In the genomic region with DNA sequence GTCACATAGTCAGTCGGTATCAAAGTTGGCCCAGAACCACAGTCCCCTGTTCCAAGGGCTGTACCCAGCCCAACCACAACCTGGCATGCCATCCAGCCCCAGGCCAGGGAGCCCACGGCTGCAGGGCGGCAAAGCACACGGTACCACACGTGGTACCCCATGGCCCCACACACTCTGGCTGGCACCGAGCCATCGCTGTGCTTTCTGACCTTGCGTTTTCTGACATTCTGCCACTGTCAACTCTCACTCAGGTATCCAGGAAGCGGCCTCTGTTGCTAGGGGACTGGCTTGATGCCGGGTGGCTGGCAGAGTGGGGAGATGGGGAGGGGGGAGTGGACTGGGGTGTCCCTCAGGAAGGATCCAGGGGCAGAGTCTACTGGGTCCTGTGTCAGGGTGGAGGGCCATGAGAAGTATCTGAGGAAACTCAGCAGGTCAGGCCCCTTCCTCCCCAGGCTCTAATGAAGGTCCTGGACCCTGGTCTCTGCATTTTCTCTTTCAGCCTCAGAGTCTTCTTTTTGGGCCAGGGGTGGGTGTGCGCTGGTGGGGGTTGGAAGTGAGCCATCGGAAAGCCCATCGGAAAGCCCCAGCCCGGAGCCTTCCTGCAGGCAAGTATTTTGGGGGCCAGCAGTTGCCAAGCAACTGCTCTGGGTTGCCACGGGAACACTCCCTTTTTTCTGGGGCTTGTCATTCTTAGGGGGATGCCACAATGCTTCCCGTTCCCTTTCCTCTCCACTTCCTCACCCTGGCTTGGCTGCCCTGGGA, we compare ENCODE assay signal across 8 cellular contexts. TPM values are rescaled to one million over a fixed set of nuclear protein-coding genes. Genes with fewer than 3 reads are reported as not detected.
DNase-seq lines count a peak whose midpoint lies in the region; ATAC-seq, FAIRE-seq and TF ChIP-seq lines count a peak whose summit lies in the region.

No MANE protein-coding gene starts in this region.

- peak overlapping the region; percentile 81 for H3K27ac Mint-ChIP-seq in activated CD4-positive, alpha-beta T cell treated with anti-CD3 and anti-CD28 coated beads, Interleukin-2, amount 10 ng/mL, durations not matched to agents 7 days and 5 days

- DNase-seq in GM12892 (ENCODE audit: insufficient read length) (peak; percentile 67), dorsolateral prefrontal cortex (no peak), GF-D8 (lab: John Stamatoyannopoulos, UW) (no peak), HUDEP-2 (lab: John Stamatoyannopoulos, UW; ENCODE audit: unreplicated experiment in 76 of 76) (no peak)
- DNase-seq in activated CD4-positive, alpha-beta T cell treated with anti-CD3 and anti-CD28 coated beads, Interleukin-2, amount 10 ng/mL, durations not matched to agents 7 days and 5 days = peak; percentile 82
- DNase-seq in stimulated activated CD4-positive, alpha-beta T cell treated with anti-CD3 and anti-CD28 coated beads, Interleukin-4, amount 100 ng/mL, for 24 hours = peak; percentile 73

- H3K4me1 Mint-ChIP-seq in activated CD4-positive, alpha-beta T cell treated with anti-CD3 and anti-CD28 coated beads, Interleukin-2, amount 10 ng/mL, durations not matched to agents 7 days and 5 days = peaks cover 81% of the 10 kb centered on the region

- no peak for TF ChIP-seq POLR2A in GM12892 (IDR thresholded peaks at IDR 0.05; ENCODE audit: low read depth, low read length)

- TF ChIP-seq CTCF in dorsolateral prefrontal cortex (IDR thresholded peaks at IDR 0.05 in 54 of 56, conservative IDR thresholded peaks at IDR 0.05 in 2 of 56; ENCODE audit: low read depth in 1 of 56, partially characterized antibody in 56 of 56) = no peak

- H3K36me3 Mint-ChIP-seq in activated CD4-positive, alpha-beta T cell treated with anti-CD3 and anti-CD28 coated beads, Interleukin-2, amount 10 ng/mL, durations not matched to agents 7 days and 5 days (ENCODE audit: low read depth) = peaks cover 3% of the 10 kb centered on the region

- no peak overlapping the region for H3K4me3 Mint-ChIP-seq in activated CD4-positive, alpha-beta T cell treated with anti-CD3 and anti-CD28 coated beads, Interleukin-2, amount 10 ng/mL, durations not matched to agents 7 days and 5 days

- no peaks in the 10 kb centered on the region for H3K27me3 Mint-ChIP-seq in activated CD4-positive, alpha-beta T cell treated with anti-CD3 and anti-CD28 coated beads, Interleukin-2, amount 10 ng/mL, durations not matched to agents 7 days and 5 days

- H3K9me3 Mint-ChIP-seq in activated CD4-positive, alpha-beta T cell treated with anti-CD3 and anti-CD28 coated beads, Interleukin-2, amount 10 ng/mL, durations not matched to agents 7 days and 5 days = no peaks in the 10 kb centered on the region

- POLR2A ChIA-PET in activated CD4-positive, alpha-beta T cell treated with anti-CD3 and anti-CD28 coated beads, Interleukin-2, amount 10 ng/mL, durations not matched to agents 7 days and 5 days (lab: Charles Lee) = no interaction called here

- ATAC-seq in HG02763 (IDR thresholded peaks at IDR 0.05; ENCODE audit: unreplicated experiment) = no peak
- no peak for ATAC-seq in GM19455 (IDR thresholded peaks at IDR 0.05; ENCODE audit: unreplicated experiment)

- H3K27ac ChIP-seq in dorsolateral prefrontal cortex = peak overlapping the region; percentile 23 to 100 (median 100)

- H3K27me3 ChIP-seq in dorsolateral prefrontal cortex = no peaks in the 10 kb centered on the region

- FAIRE-seq in GM12892 (lab: Jason Lieb, UNC) = peak; percentile 85

- intact Hi-C loops in dorsolateral prefrontal cortex (cut with DNase I) = no loop called here

- peak overlapping the region in 5 of 59 donors; percentile 5 to 56 (median 8) for H3K4me3 ChIP-seq in dorsolateral prefrontal cortex

- CTCF ChIA-PET in activated CD4-positive, alpha-beta T cell treated with anti-CD3 and anti-CD28 coated beads, Interleukin-2, amount 10 ng/mL, durations not matched to agents 7 days and 5 days (lab: Charles Lee) = interaction anchor here (0.7 to 8.2 kb wide), 4 partner anchors 8 to 42 kb away, joined by 3 to 110 read pairs (median 49); no protein-coding TSS in a partner anchor

RNA-seq across cellular contexts. Expression of gene RALGDS, which starts 21.0 kb away (rescaled TPM):
- 24.6 TPM for polyA plus RNA-seq in GM12892 (2012; ENCODE audit: missing spikeins)
- total RNA-seq in activated CD4-positive, alpha-beta T cell treated with anti-CD3 and anti-CD28 coated beads, Interleukin-2, amount 10 ng/mL, durations not matched to agents 7 days and 5 days = 10 to 100 TPM; 79.1 to 92.3 TPM
- 100 to 1,000 TPM in 109 of 120 experiments, 10 to 100 TPM in 11; 72.2 to 415 (median 142) TPM for total RNA-seq in dorsolateral prefrontal cortex

RNA-seq across cellular contexts. Expression of gene GBGT1, which starts 21.7 kb away (rescaled TPM):
- 3.5 TPM for polyA plus RNA-seq in GM12892 (2012; ENCODE audit: missing spikeins)
- 1 to 10 TPM; 2.4 to 2.7 TPM for total RNA-seq in activated CD4-positive, alpha-beta T cell treated with anti-CD3 and anti-CD28 coated beads, Interleukin-2, amount 10 ng/mL, durations not matched to agents 7 days and 5 days
- total RNA-seq in dorsolateral prefrontal cortex = 10 to 100 TPM in 109 of 120 experiments, 1 to 10 TPM in 11; 5.8 to 27.4 (median 13.8) TPM

Comparison
In these comparisons a context has a peak if more than half of its experiments do, and no peak if none do; other contexts are left out.
1. DNase-seq: peak in GM12892 (single experiment), activated CD4-positive, alpha-beta T cell treated with anti-CD3 and anti-CD28 coated beads, Interleukin-2, amount 10 ng/mL, durations not matched to agents 7 days and 5 days (single experiment) and stimulated activated CD4-positive, alpha-beta T cell treated with anti-CD3 and anti-CD28 coated beads, Interleukin-4, amount 100 ng/mL, for 24 hours (single experiment); none in dorsolateral prefrontal cortex (0 of 10), GF-D8 (single experiment) and HUDEP-2 (0 of 76).